ENCODE assay signal across 22 cellular contexts in the genomic region with DNA sequence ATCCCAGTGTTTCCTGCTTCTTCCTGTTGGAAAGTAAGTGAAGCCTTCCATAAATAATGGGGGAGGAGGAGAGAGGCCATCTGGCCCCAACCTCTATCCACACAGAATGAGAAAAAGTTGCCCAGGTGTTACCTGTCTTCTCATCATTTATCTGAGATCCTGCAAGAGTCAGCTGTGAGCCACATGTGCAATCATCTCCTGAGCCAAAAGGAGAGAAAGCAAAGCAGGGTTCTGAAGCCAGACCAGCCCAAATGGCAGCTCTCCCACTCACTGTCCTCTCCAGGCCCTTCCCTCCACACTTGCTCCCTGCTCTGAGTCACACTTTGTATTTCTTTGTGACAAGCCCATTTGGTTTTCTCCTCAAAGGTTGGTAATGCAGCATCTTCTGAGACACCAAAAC.
DNase-seq lines count a peak whose midpoint lies in the region; ATAC-seq and TF ChIP-seq lines count a peak whose summit lies in the region.
"Had no signal": no experiment of that assay in that cellular context is flagged by ENCODE, and none has a peak within 500 bp of the region (broad histone marks: within the 10 kb centered on the region; RNA-seq: fewer than 3 reads in every experiment).

No MANE protein-coding gene starts in this region.

- H3K9me3 ChIP-seq in left ventricle myocardium inferior (replicated peaks): peaks cover 20% of the 10 kb centered on the region
- peaks cover 0 to 13% (median 8%) of the 10 kb centered on the region in 12 donors for H3K9me3 ChIP-seq in heart left ventricle

- H3K4me3 ChIP-seq in left ventricle myocardium inferior: no peak overlapping the region
- H3K4me3 ChIP-seq in heart left ventricle: no peak overlapping the region

- H3K4me1 ChIP-seq in left ventricle myocardium inferior: peaks cover 13% of the 10 kb centered on the region
- H3K4me1 ChIP-seq in heart left ventricle: peaks cover 0 to 7% (median 0%) of the 10 kb centered on the region in 12 donors

- no peak for ATAC-seq in heart left ventricle
- no peak for ATAC-seq in GM21367 (IDR thresholded peaks at IDR 0.05; ENCODE audit: unreplicated experiment)
- ATAC-seq: HepG2 had no signal

- H3K27me3 ChIP-seq in left ventricle myocardium inferior (ENCODE audit: low read depth): peaks cover 30% of the 10 kb centered on the region
- peaks cover 0 to 18% (median 1%) of the 10 kb centered on the region in 9 donors for H3K27me3 ChIP-seq in heart left ventricle

- H3K36me3 ChIP-seq in left ventricle myocardium inferior (no peaks in the 10 kb centered on the region), heart left ventricle (no peaks in the 10 kb centered on the region)

- TF ChIP-seq CTCF in left ventricle myocardium inferior (IDR thresholded peaks at IDR 0.05; ENCODE audit: borderline replicate concordance): no peak
- no peak for TF ChIP-seq CTCF in heart left ventricle (IDR thresholded peaks at IDR 0.05)

- DNase-seq in left ventricle myocardium inferior (peak; percentile 20), heart left ventricle (no peak), NCI-H69 (lab: John Stamatoyannopoulos, UW) (peak; percentile 76), globus pallidus (ENCODE audit: low spot score) (peak; percentile 3), ureter (ENCODE audit: low spot score) (peak; percentile 52), NCI-H2196 treated with DMSO at 0.1 percent for 48 hours (lab: John Stamatoyannopoulos, UW; ENCODE audit: unreplicated experiment) (no peak), HuH-7 (ENCODE audit: low spot score) (no peak)
- DNase-seq: CD4-positive, CD25-positive, alpha-beta regulatory T cell; EL; GF-D8; H9; HFFc6; KBM-7; NCI-H1105; NCI-H146; NCI-H2029 treated with DMSO at 0.1 percent for 48 hours; NCI-H2171; NCI-H524 treated with DMSO at 0.1 percent for 48 hours; OCI-M1 had no signal

- TF ChIP-seq POLR2A in heart left ventricle (IDR thresholded peaks at IDR 0.05): no peak

- H3K27ac ChIP-seq in left ventricle myocardium inferior (replicated peaks) (no peak overlapping the region), heart left ventricle (no peak overlapping the region)
- H3K27ac ChIP-seq: HL-60 had no signal

- intact Hi-C loops in left ventricle myocardium inferior (cut with micrococcal nuclease): no loop called here
- intact Hi-C loops in heart left ventricle (cut with DNase I): no loop called here

Comparison
In these comparisons a context has a peak if more than half of its experiments do, and no peak if none do; other contexts are left out.
1. DNase-seq: peak in left ventricle myocardium inferior (single experiment), NCI-H69 (single experiment), globus pallidus (single experiment) and ureter (single experiment); none in heart left ventricle (0 of 5), NCI-H2196 treated with DMSO at 0.1 percent for 48 hours (single experiment) and HuH-7 (single experiment).